In the genomic region with DNA sequence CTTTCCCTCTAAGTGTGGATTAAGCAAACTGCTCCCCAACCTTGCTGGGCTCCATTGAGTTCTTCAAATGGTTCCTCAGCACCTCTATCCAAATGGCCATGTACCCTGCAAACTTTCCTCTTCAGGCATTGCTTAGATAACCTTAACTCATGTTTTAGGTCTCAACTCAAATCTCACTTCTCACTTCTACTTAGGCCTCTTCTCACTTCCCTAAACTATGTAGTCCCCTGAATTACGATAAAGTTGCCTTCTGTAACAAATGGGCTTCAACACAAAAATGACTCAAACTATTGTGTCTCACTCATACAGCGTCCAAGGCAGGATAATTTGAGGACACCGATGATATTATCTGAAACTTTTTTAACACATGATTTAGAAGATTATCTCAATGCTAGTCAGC, we compare ENCODE assay signal across 15 cellular contexts.
DNase-seq lines count a peak whose midpoint lies in the region; ATAC-seq and TF ChIP-seq lines count a peak whose summit lies in the region.
"Had no signal": no experiment of that assay in that cellular context is flagged by ENCODE, and none has a peak within 500 bp of the region (broad histone marks: within the 10 kb centered on the region; RNA-seq: fewer than 3 reads in every experiment).

No MANE protein-coding gene starts in this region.

- CTCF ChIA-PET in CD8-positive, alpha-beta T cell (lab: Charles Lee) = no interaction called here

- H3K4me1 Mint-ChIP-seq in CD8-positive, alpha-beta T cell (ENCODE audit: low read depth) = no peaks in the 10 kb centered on the region
- H3K4me1 Mint-ChIP-seq in HFFc6 (ENCODE audit: low read depth) = no peaks in the 10 kb centered on the region

- POLR2A ChIA-PET in CD8-positive, alpha-beta T cell (lab: Charles Lee) = no interaction called here

- no peaks in the 10 kb centered on the region for H3K27me3 Mint-ChIP-seq in CD8-positive, alpha-beta T cell (ENCODE audit: low read depth)
- no peaks in the 10 kb centered on the region for H3K27me3 Mint-ChIP-seq in HFFc6 (ENCODE audit: insufficient read depth)

- H3K36me3 ChIP-seq in CD8-positive, alpha-beta T cell (ENCODE audit: insufficient read depth, low read length) = no peaks in the 10 kb centered on the region
- H3K36me3 ChIP-seq: HAP-1, prostate gland had no signal

- no peaks in the 10 kb centered on the region for H3K36me3 Mint-ChIP-seq in CD8-positive, alpha-beta T cell
- H3K36me3 Mint-ChIP-seq in HFFc6 (ENCODE audit: low read depth) = 0 out of 2 replicates have a peak, but pooled peaks cover 5% of the 10 kb centered on the region

- TF ChIP-seq CTCF in CD8-positive, alpha-beta T cell (IDR thresholded peaks at IDR 0.05) = no peak
- TF ChIP-seq CTCF in HFFc6 (IDR thresholded peaks at IDR 0.05) (no peak), lower leg skin (IDR thresholded peaks at IDR 0.05) (no peak)

- H3K4me3 Mint-ChIP-seq in CD8-positive, alpha-beta T cell = no peak overlapping the region
- H3K4me3 Mint-ChIP-seq in HFFc6 = no peak overlapping the region
- H3K4me3 Mint-ChIP-seq: T-helper 2 cell treated with Interferon-gamma antibody and Interleukin-4, amounts not matched to agents 5 μg/mL and 100 μg/mL, for 36 hours had no signal

- no peaks in the 10 kb centered on the region for H3K4me1 ChIP-seq in CD8-positive, alpha-beta T cell (ENCODE audit: insufficient read depth, low read length)
- H3K4me1 ChIP-seq: HAP-1, prostate gland had no signal

- ATAC-seq in GM18505 (IDR thresholded peaks at IDR 0.05; ENCODE audit: unreplicated experiment) (peak; percentile 94), GM19467 (IDR thresholded peaks at IDR 0.05; ENCODE audit: unreplicated experiment) (peak; percentile 54), HG02884 (IDR thresholded peaks at IDR 0.05; ENCODE audit: unreplicated experiment) (peak; percentile 90), HG03571 (IDR thresholded peaks at IDR 0.05; ENCODE audit: unreplicated experiment) (peak; percentile 71)
- no peak for ATAC-seq in CD8-positive, alpha-beta T cell

- H3K27me3 ChIP-seq in CD8-positive, alpha-beta T cell (ENCODE audit: insufficient read depth, low read length) = no peaks in the 10 kb centered on the region

- no peak for DNase-seq in CD8-positive, alpha-beta T cell
- DNase-seq in RKO (ENCODE audit: low spot score) (no peak), HFFc6 (no peak), lower leg skin (ENCODE audit: low spot score in 2 of 2) (no peak)
- DNase-seq: islet precursor cell; NCI-H524; RPMI8226; stimulated activated CD4-positive, alpha-beta T cell treated with anti-CD3 and anti-CD28 coated beads, Interleukin-15, amount 100 ng/mL, for 24 hours had no signal

- peaks cover 13% of the 10 kb centered on the region for H3K9me3 Mint-ChIP-seq in CD8-positive, alpha-beta T cell
- peaks cover 43% of the 10 kb centered on the region for H3K9me3 Mint-ChIP-seq in HFFc6

- H3K9me3 ChIP-seq in CD8-positive, alpha-beta T cell (ENCODE audit: low read length) = no peaks in the 10 kb centered on the region
- H3K9me3 ChIP-seq: HAP-1, prostate gland had no signal

- no peak overlapping the region for H3K27ac Mint-ChIP-seq in CD8-positive, alpha-beta T cell
- no peak overlapping the region for H3K27ac Mint-ChIP-seq in HFFc6
- H3K27ac Mint-ChIP-seq: T-helper 2 cell treated with Interferon-gamma antibody and Interleukin-4, amounts not matched to agents 5 μg/mL and 100 μg/mL, for 36 hours had no signal

- intact Hi-C loops in CD8-positive, alpha-beta T cell (cut with DNase I, micrococcal nuclease) = no loop called here
- intact Hi-C loops in lower leg skin (cut with DNase I; ENCODE audit: low total_unique reads) = no loop called here

- TF ChIP-seq POLR2A in GM18505 (IDR thresholded peaks at IDR 0.05; ENCODE audit: borderline replicate concordance, extremely low read depth, insufficient read depth, insufficient read length) (no peak), lower leg skin (IDR thresholded peaks at IDR 0.05) (no peak)

- H3K27ac ChIP-seq in CD8-positive, alpha-beta T cell (ENCODE audit: low read depth, low read length) = no peak overlapping the region
- H3K27ac ChIP-seq: prostate gland had no signal

- no peak overlapping the region for H3K4me3 ChIP-seq in CD8-positive, alpha-beta T cell (ENCODE audit: low read depth, low read length)
- no peak overlapping the region for H3K4me3 ChIP-seq in lower leg skin (ENCODE audit: low read depth, poor library complexity, severe bottlenecking)
- H3K4me3 ChIP-seq: HAP-1, prostate gland had no signal

- 35 to 57% methylated on average over 3 of the region's 3 CpGs for WGBS in lower leg skin, 2 donors
